In genomic region chr11:11157201-11157600, GRCh38 we compare ENCODE assay signal across 8 cellular contexts.
DNase-seq lines count a peak whose midpoint lies in the region; ATAC-seq, FAIRE-seq and TF ChIP-seq lines count a peak whose summit lies in the region.

No MANE protein-coding gene starts in this region.

- H3K9me3 ChIP-seq in GM12878 (replicated peaks; ENCODE audit: control insufficient read depth, insufficient read depth, low read length) (no peaks in the 10 kb centered on the region), lung (ENCODE audit: control insufficient read depth in 2 of 2, insufficient read depth in 1 of 2, low read length in 1 of 2) (peaks cover 0 to 3% of the 10 kb centered on the region in 2 donors)

- no peak for TF ChIP-seq EP300 in GM12878 (IDR thresholded peaks at IDR 0.05; ENCODE audit: borderline replicate concordance in 1 of 2, control insufficient read depth in 1 of 2, low read depth in 2 of 2, low read length in 2 of 2)

- peak; percentile 45 for TF ChIP-seq CTCF in GM12865 (IDR thresholded peaks at IDR 0.05; ENCODE audit: insufficient read depth, low read depth, low read length, missing control alignments)
- TF ChIP-seq CTCF in GM12878 (IDR thresholded peaks at IDR 0.05 in 2 of 3, conservative IDR thresholded peaks at IDR 0.05 in 1 of 3; ENCODE audit: control insufficient read depth in 2 of 3, extremely low read depth in 1 of 3, insufficient read depth in 1 of 3, low read depth in 3 of 3, low read length in 3 of 3) = peak; percentile 30 to 52 (median 37); a peak in 5 of 6 replicates
- TF ChIP-seq CTCF in lung (IDR thresholded peaks at IDR 0.05; ENCODE audit: control extremely low read depth, extremely low read depth) = peak; percentile 11
- TF ChIP-seq CTCF in dorsolateral prefrontal cortex (IDR thresholded peaks at IDR 0.05 in 54 of 56, conservative IDR thresholded peaks at IDR 0.05 in 2 of 56; ENCODE audit: low read depth in 1 of 56, partially characterized antibody in 56 of 56) = peak in 22 of 56 donors; percentile 7 to 45 (median 24)

- CTCF ChIA-PET in GM12878 (lab: Yijun Ruan, JAX) = interaction anchor here (0.5 to 3.4 kb wide), 16 partner anchors 9 to 233 kb away, joined by 3 to 24 read pairs (median 4); no protein-coding TSS in a partner anchor

- BruUV-seq in GM12878 (replicated peaks; lab: Mats Ljungman, UMichigan) = no TSS peak

- SMC1A ChIA-PET in GM12878 (lab: Charles Lee; ENCODE audit: uncharacterized antibody, unreplicated experiment) = interaction anchor here (0.6 to 2.6 kb wide), 7 partner anchors 17 to 129 kb away, joined by 3 to 12 read pairs (median 3); no protein-coding TSS in a partner anchor

- H3K4me1 ChIP-seq in GM12878 (ENCODE audit: control insufficient read depth, insufficient read depth, low read length) (no peaks in the 10 kb centered on the region), lung (ENCODE audit: control insufficient read depth in 2 of 2, insufficient read depth in 2 of 2, low read length in 2 of 2) (peaks cover 0 to 6% of the 10 kb centered on the region in 2 donors)

- H3K4me3 ChIP-seq in GM12865 (ENCODE audit: low read depth, low read length) = no peak overlapping the region
- no peak overlapping the region for H3K4me3 ChIP-seq in GM12878
- H3K4me3 ChIP-seq in lung = no peak overlapping the region
- H3K4me3 ChIP-seq in dorsolateral prefrontal cortex = no peak overlapping the region

- H3K27me3 ChIP-seq in GM12878 (replicated peaks in 1 of 2; ENCODE audit: control insufficient read depth in 2 of 2, insufficient read depth in 2 of 2, low read length in 1 of 2) (no peaks in the 10 kb centered on the region; a peak in 1 of 4 replicates), lung (ENCODE audit: control insufficient read depth, insufficient read depth) (no peaks in the 10 kb centered on the region), dorsolateral prefrontal cortex (no peaks in the 10 kb centered on the region)

- no peak for TF ChIP-seq POLR2A in GM12878 (IDR thresholded peaks at IDR 0.05; ENCODE audit: low read depth, low read length)

- TF ChIP-seq RAD21 in GM12878 (IDR thresholded peaks at IDR 0.05; ENCODE audit: insufficient read depth, low read depth, low read length) = peak; percentile 40

- DNase-seq in A172 (ENCODE audit: low spot score) (peak; percentile 16), GM12865 (ENCODE audit: low read depth) (peak; percentile 56), SK-MEL-5 (ENCODE audit: low read depth, low spot score) (peak; percentile 74), GM12878 (ENCODE audit: low read depth, low spot score) (no peak), lung (ENCODE audit: low spot score) (no peak), GF-D8 (lab: John Stamatoyannopoulos, UW) (no peak), dorsolateral prefrontal cortex (no peak)

- H4K20me1 ChIP-seq in GM12878 (ENCODE audit: control insufficient read depth, insufficient read depth) = no peaks in the 10 kb centered on the region

- ATAC-seq in GM12878 = peak; percentile 73
- ATAC-seq in lung (ENCODE audit: insufficient read depth, low FRiP score) = no peak
- ATAC-seq in GM18867 (IDR thresholded peaks at IDR 0.05; ENCODE audit: unreplicated experiment) = no peak

- RAD21 ChIA-PET in GM12878 (lab: Charles Lee; ENCODE audit: unreplicated experiment) = interaction anchor here (1.0 to 1.3 kb wide), 3 partner anchors 14 to 129 kb away, joined by 3 to 6 read pairs (median 3); no protein-coding TSS in a partner anchor

- WGBS in GM12878 (ENCODE audit: insufficient coverage, insufficient replicate concordance, low lambda C conversion rate, missing lambda C conversion rate) = 22% methylated on average over 7 of the region's 7 CpGs
- 75 to 84% methylated on average over 7 of the region's 7 CpGs for WGBS in lung, 2 donors

- in situ Hi-C loops in SK-MEL-5 (cut with HindIII; ENCODE audit: low pct_unique_long_range_greater_than_20kb, low sequenced_read_pairs) (no loop called here), GM12878 (cut with MboI) (no loop called here)

- peak; percentile 44 for FAIRE-seq in GM12878 (lab: Jason Lieb, UNC)

- intact Hi-C loops in GM12878 (cut with micrococcal nuclease; ENCODE audit: unreplicated experiment) = loop anchor here (2.0 to 10.0 kb wide), 3 partner anchors 110 to 222 kb away; no protein-coding TSS in a partner anchor
- intact Hi-C loops in dorsolateral prefrontal cortex (cut with DNase I) = no loop called here

- POLR2A ChIA-PET in GM12878 (lab: Charles Lee) = interaction anchor here (0.6 kb wide), 1 partner anchor 83 kb away, joined by 8 read pairs; no protein-coding TSS in a partner anchor

- H3K36me3 ChIP-seq in GM12878 (ENCODE audit: control insufficient read depth in 2 of 2, insufficient read depth in 2 of 2, low read length in 1 of 2) (no peaks in the 10 kb centered on the region), lung (ENCODE audit: control insufficient read depth in 2 of 2, insufficient read depth in 2 of 2, low read length in 2 of 2) (no peaks in the 10 kb centered on the region)

- no peak overlapping the region for H3K9ac ChIP-seq in GM12878 (ENCODE audit: control insufficient read depth, insufficient read depth, low read length)

- no peak overlapping the region for H3K4me2 ChIP-seq in GM12878 (ENCODE audit: control insufficient read depth, insufficient read depth)

- H3K27ac ChIP-seq in GM12878 (ENCODE audit: control insufficient read depth, insufficient read depth) (no peak overlapping the region), lung (ENCODE audit: low read depth in 1 of 2, low read length in 1 of 2) (no peak overlapping the region), dorsolateral prefrontal cortex (no peak overlapping the region)

- no peaks in the 10 kb centered on the region for H3K79me2 ChIP-seq in GM12878 (ENCODE audit: control insufficient read depth, insufficient read depth, low read length)

- H2AFZ ChIP-seq in GM12878 (ENCODE audit: control insufficient read depth, low read depth, low read length) = no peak overlapping the region

TF ChIP-seq in GM12878, 131 proteins besides CTCF, POLR2A, EP300 and RAD21 (continues in another document):
- no peak for TF ChIP-seq TCF12 (IDR thresholded peaks at IDR 0.05; ENCODE audit: low read depth, low read length)
- TF ChIP-seq BHLHE40 (IDR thresholded peaks at IDR 0.05; ENCODE audit: borderline replicate concordance in 1 of 2, low read depth in 2 of 2, low read length in 1 of 2) = no peak
- TF ChIP-seq LARP7 (IDR thresholded peaks at IDR 0.05) = no peak
- no peak for TF ChIP-seq ZNF622 (IDR thresholded peaks at IDR 0.05)
- no peak for TF ChIP-seq ZNF687 (IDR thresholded peaks at IDR 0.05)
- no peak for TF ChIP-seq MEF2B (IDR thresholded peaks at IDR 0.05; ENCODE audit: partially characterized antibody, poor library complexity, severe bottlenecking)
- no peak for TF ChIP-seq SP1 (IDR thresholded peaks at IDR 0.05; ENCODE audit: low read depth, low read length)
- no peak for TF ChIP-seq TAF1 (IDR thresholded peaks at IDR 0.05; ENCODE audit: borderline replicate concordance, low read depth, low read length)
- TF ChIP-seq NKRF (conservative IDR thresholded peaks at IDR 0.05) = no peak
- no peak for TF ChIP-seq IRF4 (IDR thresholded peaks at IDR 0.05; ENCODE audit: low read depth, low read length)

Comparison
In these comparisons a context has a peak if more than half of its experiments do, and no peak if none do; other contexts are left out.
1. DNase-seq: peak in A172 (single experiment), GM12865 (single experiment) and SK-MEL-5 (single experiment); none in GM12878 (single experiment), lung (single experiment), GF-D8 (single experiment) and dorsolateral prefrontal cortex (0 of 10).